Comparison of ENCODE assay signal across 1 cellular context in the genomic region with DNA sequence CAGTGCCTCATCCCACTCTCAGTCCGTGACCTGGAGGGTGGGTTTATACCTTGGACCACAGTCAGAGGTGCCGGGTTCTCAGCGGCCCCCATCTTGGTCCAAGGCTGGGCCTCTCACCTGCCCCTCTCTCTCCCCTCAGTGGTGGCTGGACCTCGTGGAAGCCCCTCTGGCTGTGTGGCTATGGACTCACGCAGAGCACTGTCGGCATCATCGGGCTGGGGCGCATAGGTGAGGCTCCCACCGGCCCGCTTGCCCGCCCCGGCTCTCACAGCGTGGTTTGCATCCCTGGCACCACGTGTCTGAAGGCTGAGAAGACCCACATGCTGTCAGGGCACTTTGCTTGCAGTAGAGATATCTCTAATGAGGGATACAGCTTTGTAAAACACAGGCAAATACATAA.
TF ChIP-seq lines count a peak whose summit lies in the region.

No MANE protein-coding gene starts in this region.

TF ChIP-seq in K562, 482 proteins besides CTCF, POLR2A, EP300 and RAD21:
- TF ChIP-seq TOE1 (IDR thresholded peaks at IDR 0.05; ENCODE audit: borderline replicate concordance) (no peak), TOE1 (CRISPR knock-in tag; IDR thresholded peaks at IDR 0.05; ENCODE audit: borderline replicate concordance, low read depth) (no peak), RBFOX2 (IDR thresholded peaks at IDR 0.05; ENCODE audit: low read depth, low read length) (peak; percentile 59), POLR2G (IDR thresholded peaks at IDR 0.05; ENCODE audit: low read depth, low read length) (peak; percentile 46; the same call in 1 of the 2 replicates)
